ENCODE assay signal across 11 cellular contexts in genomic region chr10:71887767-71888166, GRCh38. TPM values are rescaled to one million over a fixed set of nuclear protein-coding genes. Genes with fewer than 3 reads are reported as not detected.
A peak's percentile ranks its signal among the peaks of the same experiment; 100 is the strongest.
DNase-seq lines count a peak whose midpoint lies in the region; ATAC-seq and TF ChIP-seq lines count a peak whose summit lies in the region.
"Had no signal": no experiment of that assay in that cellular context is flagged by ENCODE, and none has a peak within 500 bp of the region (broad histone marks: within the 10 kb centered on the region; RNA-seq: fewer than 3 reads in every experiment).

No MANE protein-coding gene starts in this region.

- no peaks in the 10 kb centered on the region for H3K9me3 ChIP-seq in stomach

- ATAC-seq in GM18870 (IDR thresholded peaks at IDR 0.05; ENCODE audit: unreplicated experiment), result no peak

- peaks cover 27% of the 10 kb centered on the region for H3K27me3 Mint-ChIP-seq in T-helper 1 cell treated with Interleukin-12 subunit alpha and Interleukin-12 subunit beta and Interleukin-4 antibody, amounts not matched to agents 30 μg/mL and 1 μg/mL, for 36 hours (ENCODE audit: low read depth)

- no peaks in the 10 kb centered on the region for H3K27me3 ChIP-seq in stomach

- H3K9me3 Mint-ChIP-seq in T-helper 1 cell treated with Interleukin-12 subunit alpha and Interleukin-12 subunit beta and Interleukin-4 antibody, amounts not matched to agents 30 μg/mL and 1 μg/mL, for 36 hours, result no peaks in the 10 kb centered on the region

- POLR2A ChIA-PET in RWPE1 (lab: Yijun Ruan, JAX; ENCODE audit: low non-redundant PET), result no interaction called here

- H3K36me3 Mint-ChIP-seq in T-helper 1 cell treated with Interleukin-12 subunit alpha and Interleukin-12 subunit beta and Interleukin-4 antibody, amounts not matched to agents 30 μg/mL and 1 μg/mL, for 36 hours (ENCODE audit: low read depth), result no peaks in the 10 kb centered on the region

- CTCF ChIA-PET in RWPE1 (lab: Yijun Ruan, JAX), result interaction anchor here (0.6 kb wide), 2 partner anchors 9 to 173 kb away, joined by 3 read pairs; no protein-coding TSS in a partner anchor

- H3K27ac Mint-ChIP-seq in T-helper 1 cell treated with Interleukin-12 subunit alpha and Interleukin-12 subunit beta and Interleukin-4 antibody, amounts not matched to agents 30 μg/mL and 1 μg/mL, for 36 hours, result no peak overlapping the region

- intact Hi-C loops in stomach (cut with DNase I; ENCODE audit: low total_unique reads) (no loop called here), posterior vena cava (cut with DNase I) (no loop called here)

- peaks cover 11% of the 10 kb centered on the region for H3K4me1 Mint-ChIP-seq in T-helper 1 cell treated with Interleukin-12 subunit alpha and Interleukin-12 subunit beta and Interleukin-4 antibody, amounts not matched to agents 30 μg/mL and 1 μg/mL, for 36 hours (ENCODE audit: low read depth)

- TF ChIP-seq EP300 in stomach (IDR thresholded peaks at IDR 0.05), result no peak

- no peak for DNase-seq in T-helper 1 cell
- DNase-seq in RWPE1 (ENCODE audit: low spot score), result no peak
- DNase-seq in fibroblast of villous mesenchyme (ENCODE audit: low read depth), result no peak
- no peak for DNase-seq in stomach
- no peak for DNase-seq in posterior vena cava (ENCODE audit: low spot score)
- DNase-seq in occipital lobe (lab: John Stamatoyannopoulos, UW), result no peak
- DNase-seq: activated CD4-positive, alpha-beta T cell treated with anti-CD3 and anti-CD28 coated beads for 1 hour; KG1; NCI-H82 had no signal

- WGBS in stomach, 5 donors, result 73 to 91% (median 83%) methylated on average over 5 of the region's 5 CpGs

- H3K4me3 ChIP-seq in fibroblast of villous mesenchyme (ENCODE audit: low read depth, low read length) (peak overlapping the region; percentile 63), stomach (no peak overlapping the region)

- H3K36me3 ChIP-seq in stomach, result no peaks in the 10 kb centered on the region

- H3K4me1 ChIP-seq in stomach, result peaks cover 5 to 32% (median 19%) of the 10 kb centered on the region in 4 donors

- peak overlapping the region; percentile 97 for H3K27ac ChIP-seq in RWPE1
- H3K27ac ChIP-seq in stomach, result peak overlapping the region in 3 of 5 donors; percentile 54 to 90 (median 85)

- no peak for TF ChIP-seq POLR2A in stomach (IDR thresholded peaks at IDR 0.05)

- TF ChIP-seq CTCF in RWPE1 (conservative IDR thresholded peaks at IDR 0.05; ENCODE audit: low read depth) (no peak), fibroblast of villous mesenchyme (IDR thresholded peaks at IDR 0.05; ENCODE audit: insufficient read depth, low read depth, low read length) (no peak), stomach (IDR thresholded peaks at IDR 0.05) (no peak)

- peak overlapping the region; percentile 88 for H3K4me3 Mint-ChIP-seq in T-helper 1 cell treated with Interleukin-12 subunit alpha and Interleukin-12 subunit beta and Interleukin-4 antibody, amounts not matched to agents 30 μg/mL and 1 μg/mL, for 36 hours

RNA-seq across cellular contexts. Expression of gene PSAP, which starts 36.7 kb away (rescaled TPM):
- total RNA-seq in fibroblast of villous mesenchyme (521 and 543 TPM in 2 replicates), stomach (100 to 1,000 TPM; 176 to 709 (median 604) TPM), posterior vena cava (1,000 to 10,000 TPM in 1 of 2 donors, 100 to 1,000 TPM in 1; 787 to 1,159 TPM), occipital lobe (385 TPM)
- 100 to 1,000 TPM; 174 to 311 (median 308) TPM for polyA plus RNA-seq in stomach
